ENCODE assay signal across 15 cellular contexts in genomic region chr2:177429688-177430325, GRCh38.
DNase-seq lines count a peak whose midpoint lies in the region; ATAC-seq and TF ChIP-seq lines count a peak whose summit lies in the region.
"Had no signal": no experiment of that assay in that cellular context is flagged by ENCODE, and none has a peak within 500 bp of the region (broad histone marks: within the 10 kb centered on the region; RNA-seq: fewer than 3 reads in every experiment).

No MANE protein-coding gene starts in this region.

- ATAC-seq in HG02885 (IDR thresholded peaks at IDR 0.05; ENCODE audit: poor library complexity, unreplicated experiment) (no peak), HG03520 (IDR thresholded peaks at IDR 0.05; ENCODE audit: unreplicated experiment) (no peak)
- ATAC-seq: activated T-cell treated with anti-CD3 and anti-CD28 coated beads, Interleukin-2, amount 50 U/mL, for 72 hours; Panc1 had no signal

- POLR2A ChIA-PET in RWPE1 (lab: Yijun Ruan, JAX; ENCODE audit: low non-redundant PET) = no interaction called here

- CTCF ChIA-PET in RWPE1 (lab: Yijun Ruan, JAX) = interaction anchor here (0.7 kb wide), 1 partner anchor 146 kb away, joined by 3 read pairs; no protein-coding TSS in a partner anchor

- DNase-seq in GM04503 (ENCODE audit: low read depth) = peak; percentile 79
- no peak for DNase-seq in RWPE1 (ENCODE audit: low spot score)
- peak; percentile 80 for DNase-seq in fibroblast of gingiva (ENCODE audit: low read depth)
- DNase-seq in retinal pigment epithelial cell (ENCODE audit: low read depth) = peak; percentile 29
- DNase-seq in NOMO-1 (lab: John Stamatoyannopoulos, UW; ENCODE audit: unreplicated experiment in 2 of 2) = no peak
- DNase-seq in activated naive CD4-positive, alpha-beta T cell (lab: John Stamatoyannopoulos, UW) = no peak
- DNase-seq: activated T-cell treated with anti-CD3 and anti-CD28 coated beads, Interleukin-2, amount 50 U/mL, for 72 hours; cerebellar nuclear complex; DND-41; KBM-7; upper lobe of left lung had no signal

- TF ChIP-seq CTCF in RWPE1 (conservative IDR thresholded peaks at IDR 0.05; ENCODE audit: low read depth) = no peak
- TF ChIP-seq CTCF in retinal pigment epithelial cell (conservative IDR thresholded peaks at IDR 0.05; ENCODE audit: low read depth, low read length) = no peak

- H3K27ac ChIP-seq in RWPE1 = peak overlapping the region; percentile 32
- H3K27ac ChIP-seq: upper lobe of left lung, VCaP had no signal

- no peak overlapping the region for H3K4me3 ChIP-seq in retinal pigment epithelial cell (ENCODE audit: low read length)
- H3K4me3 ChIP-seq: upper lobe of left lung had no signal

Comparison
In these comparisons a context has a peak if more than half of its experiments do, and no peak if none do; other contexts are left out.
1. DNase-seq: peak in GM04503 (single experiment), fibroblast of gingiva (single experiment) and retinal pigment epithelial cell (single experiment); none in RWPE1 (single experiment), NOMO-1 (0 of 2) and activated naive CD4-positive, alpha-beta T cell (0 of 4).